Comparison of ENCODE assay signal across 8 cellular contexts in genomic region chr22:30636226-30637077, GRCh38. TPM values are rescaled to one million over a fixed set of nuclear protein-coding genes. Genes with fewer than 3 reads are reported as not detected.
DNase-seq lines count a peak whose midpoint lies in the region; ATAC-seq and TF ChIP-seq lines count a peak whose summit lies in the region.

No MANE protein-coding gene starts in this region.

- peak overlapping the region; percentile 96 for H3K4me2 ChIP-seq in SK-N-SH

- H2AFZ ChIP-seq in SK-N-SH (ENCODE audit: low read depth) = peak overlapping the region; percentile 87

- H3K27ac ChIP-seq in SK-N-SH (ENCODE audit: low read depth in 2 of 2, low read length in 1 of 2) = peak overlapping the region; percentile 85 to 93
- peak overlapping the region; percentile 84 for H3K27ac ChIP-seq in colonic mucosa
- H3K27ac ChIP-seq in lung (ENCODE audit: low read depth in 1 of 2, low read length in 1 of 2) = peak overlapping the region in 1 of 2 donors; percentile 91
- no peak overlapping the region for H3K27ac ChIP-seq in testis

- POLR2A ChIA-PET in SK-N-SH (lab: Yijun Ruan, JAX) = interaction anchor here (0.8 to 2.6 kb wide), 4 partner anchors 12 to 118 kb away, joined by 3 to 15 read pairs (median 4); partner anchors contain the start of gene OSBP2

- peaks cover 9% of the 10 kb centered on the region for H3F3A ChIP-seq in SK-N-SH (replicated peaks; ENCODE audit: insufficient read depth)

- no peaks in the 10 kb centered on the region for H4K20me1 ChIP-seq in SK-N-SH (ENCODE audit: insufficient read depth)

- peak overlapping the region; percentile 86 for H3K9ac ChIP-seq in SK-N-SH
- H3K9ac ChIP-seq in colonic mucosa (ENCODE audit: low read depth in 2 of 2, low read length in 2 of 2) = peak overlapping the region; percentile 76 to 84

- H3K4me3 ChIP-seq in SK-N-SH (ENCODE audit: low read depth in 2 of 2, low read length in 1 of 2) (peak overlapping the region; percentile 65 to 78), colonic mucosa (peak overlapping the region; percentile 72), lung (peak overlapping the region; percentile 65), testis (peak overlapping the region; percentile 61 to 68)

- 16% methylated on average over 11 of the region's 45 CpGs for WGBS in SK-N-SH (ENCODE audit: low lambda C conversion rate)
- 45 to 72% methylated on average over 44 to 45 of the region's 45 CpGs for WGBS in lung, 2 donors
- WGBS in testis, 2 donors = 62 to 67% methylated on average over 15 to 30 of the region's 45 CpGs

- DNase-seq in NCI-H2029 (lab: John Stamatoyannopoulos, UW) = peak; percentile 1
- no peak for DNase-seq in NCI-H2029 treated with DMSO at 0.1 percent for 48 hours (lab: John Stamatoyannopoulos, UW)
- DNase-seq in SK-N-SH = peak; percentile 60
- DNase-seq in colonic mucosa = peak; percentile 46
- DNase-seq in lung (ENCODE audit: low spot score) = no peak
- no peak for DNase-seq in testis
- DNase-seq in iPS-NIHi7 (ENCODE audit: extremely low spot score) = no peak

- TF ChIP-seq EP300 in SK-N-SH (IDR thresholded peaks at IDR 0.05; ENCODE audit: borderline replicate concordance in 1 of 2, low read depth in 1 of 2, low read length in 1 of 2) = no peak

- no peaks in the 10 kb centered on the region for H3K27me3 ChIP-seq in SK-N-SH (ENCODE audit: insufficient read depth)
- H3K27me3 ChIP-seq in colonic mucosa = no peaks in the 10 kb centered on the region
- no peaks in the 10 kb centered on the region for H3K27me3 ChIP-seq in lung (ENCODE audit: control insufficient read depth, insufficient read depth)
- no peaks in the 10 kb centered on the region for H3K27me3 ChIP-seq in testis

- peaks cover 18 to 37% of the 10 kb centered on the region in 2 experiments; a peak in 3 of 4 replicates for H3K4me1 ChIP-seq in SK-N-SH (ENCODE audit: control insufficient read depth in 1 of 2, insufficient read depth in 2 of 2, low read depth in 1 of 2, low read length in 1 of 2)
- peaks cover 15% of the 10 kb centered on the region for H3K4me1 ChIP-seq in colonic mucosa
- H3K4me1 ChIP-seq in lung (ENCODE audit: control insufficient read depth in 2 of 2, insufficient read depth in 2 of 2, low read length in 2 of 2) = peaks cover 12 to 19% of the 10 kb centered on the region in 2 donors
- peaks cover 19% of the 10 kb centered on the region for H3K4me1 ChIP-seq in testis

- TF ChIP-seq POLR2A in testis (IDR thresholded peaks at IDR 0.05) = no peak

- intact Hi-C loops in colonic mucosa (cut with DNase I) = loop anchor here (10.0 kb wide), 1 partner anchor 288 kb away; no protein-coding TSS in a partner anchor
- intact Hi-C loops in testis (cut with DNase I; ENCODE audit: low total_unique reads) = loop anchor here (10.0 kb wide), 1 partner anchor 288 kb away; no protein-coding TSS in a partner anchor

- H3K9me3 ChIP-seq in SK-N-SH (no peaks in the 10 kb centered on the region), colonic mucosa (no peaks in the 10 kb centered on the region), lung (ENCODE audit: control insufficient read depth in 2 of 2, insufficient read depth in 1 of 2, low read length in 1 of 2) (no peaks in the 10 kb centered on the region), testis (no peaks in the 10 kb centered on the region)

- ATAC-seq in lung (ENCODE audit: insufficient read depth, low FRiP score) = no peak
- no peak for ATAC-seq in HG03095 (IDR thresholded peaks at IDR 0.05; ENCODE audit: unreplicated experiment)

- no peaks in the 10 kb centered on the region for H3K9me2 ChIP-seq in SK-N-SH

- H3K36me3 ChIP-seq in SK-N-SH (replicated peaks in 1 of 2; ENCODE audit: control insufficient read depth in 1 of 2, insufficient read depth in 2 of 2, low read length in 1 of 2) (peaks cover 0 to 3% of the 10 kb centered on the region in 2 experiments), colonic mucosa (no peaks in the 10 kb centered on the region), lung (ENCODE audit: control insufficient read depth in 2 of 2, insufficient read depth in 2 of 2, low read length in 2 of 2) (no peaks in the 10 kb centered on the region), testis (ENCODE audit: low read depth, missing control alignments) (no peaks in the 10 kb centered on the region)

- no peak for TF ChIP-seq CTCF in SK-N-SH (IDR thresholded peaks at IDR 0.05)
- no peak for TF ChIP-seq CTCF in colonic mucosa (IDR thresholded peaks at IDR 0.05)
- no peak for TF ChIP-seq CTCF in lung (IDR thresholded peaks at IDR 0.05; ENCODE audit: control extremely low read depth, extremely low read depth)
- no peak for TF ChIP-seq CTCF in testis (IDR thresholded peaks at IDR 0.05)

- no peak for TF ChIP-seq RAD21 in SK-N-SH (IDR thresholded peaks at IDR 0.05; ENCODE audit: low read length)

- CTCF ChIA-PET in SK-N-SH (lab: Yijun Ruan, JAX) = interaction anchor here (1.1 to 6.3 kb wide), 11 partner anchors 17 to 285 kb away, joined by 3 to 162 read pairs (median 15); partner anchors contain the start of genes OSBP2 and RNF215

- peaks cover 55% of the 10 kb centered on the region for H3K79me2 ChIP-seq in SK-N-SH (ENCODE audit: insufficient read depth)

TF ChIP-seq in SK-N-SH, 30 proteins besides CTCF, POLR2A, EP300 and RAD21:
- no peak for TF ChIP-seq JUND (IDR thresholded peaks at IDR 0.05)
- 0 out of 2 replicates have a peak, but pooled peaks have one; percentile 6 for TF ChIP-seq MXI1 (IDR thresholded peaks at IDR 0.05; ENCODE audit: low read depth, low read length)

RNA-seq across cellular contexts. Expression of gene SLC35E4, which starts 0.9 kb away (rescaled TPM):
- polyA plus RNA-seq in SK-N-SH (2012; rRNA removed) = 2.8 and 2.9 TPM in 2 replicates
- 1.7 and 2.9 TPM in 2 replicates for polyA plus RNA-seq in SK-N-SH (2012; cell fraction: cytosol; rRNA removed)
- 3.3 and 3.9 TPM in 2 replicates for polyA plus RNA-seq in SK-N-SH (2012; cell fraction: nucleus; rRNA removed)
- 1 to 10 TPM; 5.7 to 7.0 TPM for total RNA-seq in colonic mucosa
- total RNA-seq in lung = 1 to 10 TPM; 1.6 to 4.8 TPM
- 1 to 10 TPM; 2.1 to 4.4 TPM for polyA plus RNA-seq in lung
- total RNA-seq in testis = 10 to 100 TPM; 11.6 TPM
- polyA plus RNA-seq in testis (ENCODE audit: insufficient read depth, low read depth, low replicate concordance) = 35.9 TPM

RNA-seq across cellular contexts. Expression of gene TCN2, which starts 29.5 kb away (rescaled TPM):
- 4.1 and 4.5 TPM in 2 replicates for polyA plus RNA-seq in SK-N-SH (2012; rRNA removed)
- 1.8 and 2.9 TPM in 2 replicates for polyA plus RNA-seq in SK-N-SH (2012; cell fraction: cytosol; rRNA removed)
- 3.8 and 4.6 TPM in 2 replicates for polyA plus RNA-seq in SK-N-SH (2012; cell fraction: nucleus; rRNA removed)
- total RNA-seq in colonic mucosa = 10 to 100 TPM in 1 of 2 donors, 1 to 10 TPM in 1; 9.3 to 27.0 TPM
- total RNA-seq in lung = 10 to 100 TPM; 21.4 to 39.9 TPM
- 10 to 100 TPM; 10.6 to 60.9 TPM for polyA plus RNA-seq in lung
- 10 to 100 TPM; 40.6 to 40.7 TPM for total RNA-seq in testis
- 30.5 TPM for polyA plus RNA-seq in testis (ENCODE audit: insufficient read depth, low read depth, low replicate concordance)

RNA-seq across cellular contexts. Expression of gene DUSP18, which starts 31.2 kb away (rescaled TPM):
- 11.7 and 13.9 TPM in 2 replicates for polyA plus RNA-seq in SK-N-SH (2012; rRNA removed)
- polyA plus RNA-seq in SK-N-SH (2012; cell fraction: cytosol; rRNA removed) = 5.2 and 7.8 TPM in 2 replicates
- 15.7 and 26.5 TPM in 2 replicates for polyA plus RNA-seq in SK-N-SH (2012; cell fraction: nucleus; rRNA removed)
- total RNA-seq in colonic mucosa = 10 to 100 TPM; 15.2 to 17.1 TPM
- total RNA-seq in lung = 10 to 100 TPM; 15.1 to 27.1 TPM
- 10 to 100 TPM in 1 of 2 donors, 1 to 10 TPM in 1; 7.9 to 10.2 TPM for polyA plus RNA-seq in lung
- total RNA-seq in testis = 10 to 100 TPM; 29.2 to 42.4 TPM
- polyA plus RNA-seq in testis (ENCODE audit: insufficient read depth, low read depth, low replicate concordance) = 53.9 TPM

RNA-seq across cellular contexts. Expression of gene PES1, which starts 44.7 kb away (rescaled TPM):
- polyA plus RNA-seq in SK-N-SH (2012; rRNA removed) (109 and 119 TPM in 2 replicates), lung (10 to 100 TPM; 68.9 to 77.2 TPM), testis (ENCODE audit: insufficient read depth, low read depth, low replicate concordance) (80.3 TPM)
- 82.9 and 86.2 TPM in 2 replicates for polyA plus RNA-seq in SK-N-SH (2012; cell fraction: cytosol; rRNA removed)
- polyA plus RNA-seq in SK-N-SH (2012; cell fraction: nucleus; rRNA removed) = 119 and 123 TPM in 2 replicates
- total RNA-seq in colonic mucosa (10 to 100 TPM; 44.2 to 98.3 TPM), lung (10 to 100 TPM; 34.4 to 76.5 TPM), testis (10 to 100 TPM; 96.5 to 99.4 TPM)

RNA-seq across cellular contexts. Expression of gene OSBP2, which starts 58.2 kb away (rescaled TPM):
- polyA plus RNA-seq in SK-N-SH (2012; rRNA removed) = 2.6 and 3.1 TPM in 2 replicates
- polyA plus RNA-seq in SK-N-SH (2012; cell fraction: cytosol; rRNA removed) = 1.5 and 2.4 TPM in 2 replicates
- polyA plus RNA-seq in SK-N-SH (2012; cell fraction: nucleus; rRNA removed) = 4.3 and 4.6 TPM in 2 replicates
- 1 to 10 TPM; 3.2 to 4.3 TPM for total RNA-seq in colonic mucosa
- 10 to 100 TPM in 1 of 2 donors, 1 to 10 TPM in 1; 3.9 to 12.3 TPM for total RNA-seq in lung
- 1 to 10 TPM; 1.1 to 1.4 TPM for polyA plus RNA-seq in lung
- 10 to 100 TPM; 39.5 to 45.4 TPM for total RNA-seq in testis
- polyA plus RNA-seq in testis (ENCODE audit: insufficient read depth, low read depth, low replicate concordance) = 68.0 TPM

Comparison
In these comparisons a context has a peak if more than half of its experiments do, and no peak if none do; other contexts are left out.
1. DNase-seq: peak in NCI-H2029 (single experiment), SK-N-SH (single experiment) and colonic mucosa (single experiment); none in NCI-H2029 treated with DMSO at 0.1 percent for 48 hours (single experiment), lung (single experiment), testis (single experiment) and iPS-NIHi7 (single experiment).
2. H3K27ac ChIP-seq: peak in SK-N-SH (2 of 2) and colonic mucosa (single experiment); none in testis (0 of 2).
3. Peak in every context shown above with its lines, with median percentiles within 50 percentile points of each other: H3K4me3 ChIP-seq.